In the genomic region with DNA sequence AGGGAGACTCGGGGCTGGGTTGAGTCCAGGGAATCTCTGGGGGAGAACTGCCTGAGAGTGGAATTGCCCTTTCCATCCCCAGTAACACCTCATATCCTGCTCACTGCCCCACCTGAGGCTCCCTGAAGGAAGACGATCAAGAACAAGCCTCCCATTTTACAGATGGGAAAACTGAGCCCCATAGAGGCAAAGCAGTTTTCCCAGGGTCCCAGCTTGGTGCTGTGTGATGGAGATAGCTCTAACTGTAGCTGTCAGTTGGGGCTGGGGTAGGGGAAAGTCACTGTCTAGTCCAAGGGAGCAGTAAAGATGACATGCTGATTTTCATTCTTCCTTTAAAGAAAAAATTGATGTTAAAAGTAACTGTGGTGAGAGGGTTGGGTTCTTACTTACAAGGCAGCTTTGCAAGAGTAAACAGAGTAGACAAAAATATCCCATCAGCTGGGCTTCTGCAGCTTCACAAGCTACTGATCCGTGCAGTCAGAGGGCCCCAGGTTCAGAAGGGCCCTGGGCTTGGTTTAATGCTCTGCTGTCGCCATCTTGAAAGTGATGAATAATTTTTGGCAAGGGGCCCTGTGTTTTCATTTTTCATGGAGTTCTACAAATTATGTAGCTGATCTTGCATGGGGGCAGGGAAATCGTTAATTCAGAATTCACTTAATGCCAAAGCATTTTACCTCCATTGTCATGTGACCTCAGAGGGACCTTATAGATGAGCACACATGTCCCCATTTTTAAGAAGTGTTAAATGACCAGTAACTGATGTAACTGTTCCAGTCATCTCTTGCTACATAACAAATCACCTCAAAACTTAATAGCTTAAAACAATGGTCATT, we compare ENCODE assay signal across 10 cellular contexts. TPM values are rescaled to one million over a fixed set of nuclear protein-coding genes. Genes with fewer than 3 reads are reported as not detected.
DNase-seq lines count a peak whose midpoint lies in the region; ATAC-seq and TF ChIP-seq lines count a peak whose summit lies in the region.
"Had no signal": no experiment of that assay in that cellular context is flagged by ENCODE, and none has a peak within 500 bp of the region (broad histone marks: within the 10 kb centered on the region; RNA-seq: fewer than 3 reads in every experiment).

No MANE protein-coding gene starts in this region.

- H3K27ac Mint-ChIP-seq in CD8-positive, alpha-beta memory T cell: peak overlapping the region; percentile 89 to 99 (median 98)
- peak overlapping the region; percentile 99 for H3K27ac Mint-ChIP-seq in activated naive CD8-positive, alpha-beta T cell treated with anti-CD3 and anti-CD28 coated beads, Interleukin-2, amount 10 ng/mL, durations not matched to agents 7 days and 5 days
- H3K27ac Mint-ChIP-seq in natural killer cell: peak overlapping the region; percentile 98

- no peaks in the 10 kb centered on the region for H3K27me3 Mint-ChIP-seq in CD8-positive, alpha-beta memory T cell
- H3K27me3 Mint-ChIP-seq in activated naive CD8-positive, alpha-beta T cell treated with anti-CD3 and anti-CD28 coated beads, Interleukin-2, amount 10 ng/mL, durations not matched to agents 7 days and 5 days: no peaks in the 10 kb centered on the region
- H3K27me3 Mint-ChIP-seq in natural killer cell (ENCODE audit: low read depth in 2 of 2): no peaks in the 10 kb centered on the region

- H3K4me3 ChIP-seq in CD8-positive, alpha-beta memory T cell (ENCODE audit: low read length): peak overlapping the region; percentile 10

- H3K4me1 Mint-ChIP-seq in CD8-positive, alpha-beta memory T cell: peaks cover 73 to 88% (median 78%) of the 10 kb centered on the region in 3 donors
- peaks cover 86% of the 10 kb centered on the region for H3K4me1 Mint-ChIP-seq in activated naive CD8-positive, alpha-beta T cell treated with anti-CD3 and anti-CD28 coated beads, Interleukin-2, amount 10 ng/mL, durations not matched to agents 7 days and 5 days
- peaks cover 64 to 73% of the 10 kb centered on the region in 2 donors for H3K4me1 Mint-ChIP-seq in natural killer cell

- H3K4me3 Mint-ChIP-seq in CD8-positive, alpha-beta memory T cell: peak overlapping the region in 6 of 7 donors; percentile 20 to 76 (median 56)
- peak overlapping the region; percentile 82 for H3K4me3 Mint-ChIP-seq in activated naive CD8-positive, alpha-beta T cell treated with anti-CD3 and anti-CD28 coated beads, Interleukin-2, amount 10 ng/mL, durations not matched to agents 7 days and 5 days
- H3K4me3 Mint-ChIP-seq in natural killer cell: peak overlapping the region; percentile 76

- no peak for DNase-seq in CD8-positive, alpha-beta memory T cell
- no peak for DNase-seq in activated naive CD8-positive, alpha-beta T cell treated with anti-CD3 and anti-CD28 coated beads, Interleukin-2, amount 10 ng/mL, durations not matched to agents 7 days and 5 days
- DNase-seq in natural killer cell (no peak), NCI-H526 treated with DMSO at 0.1 percent for 48 hours (lab: John Stamatoyannopoulos, UW) (no peak), middle frontal gyrus (ENCODE audit: extremely low spot score, low spot score) (no peak), CD1c-positive myeloid dendritic cell (ENCODE audit: extremely low spot score) (no peak)
- DNase-seq: DMS53, NCI-H1436 treated with DMSO at 0.1 percent for 48 hours had no signal

- ATAC-seq in GM18868 (IDR thresholded peaks at IDR 0.05; ENCODE audit: unreplicated experiment) (peak; percentile 29), natural killer cell (no peak), GM19351 (IDR thresholded peaks at IDR 0.05; ENCODE audit: unreplicated experiment) (no peak)
- ATAC-seq in activated naive CD8-positive, alpha-beta T cell treated with anti-CD3 and anti-CD28 coated beads, Interleukin-2, amount 10 ng/mL, durations not matched to agents 7 days and 5 days (ENCODE audit: low read depth): no peak

- peaks cover 84% of the 10 kb centered on the region for H3K4me1 ChIP-seq in CD8-positive, alpha-beta memory T cell (ENCODE audit: insufficient read depth, low read length)

- no peaks in the 10 kb centered on the region for H3K9me3 ChIP-seq in CD8-positive, alpha-beta memory T cell (ENCODE audit: low read length)

- POLR2A ChIA-PET in CD8-positive, alpha-beta memory T cell (lab: Charles Lee): interaction anchor here (0.6 to 3.1 kb wide), 10 partner anchors 11 to 81 kb away, joined by 3 to 38 read pairs (median 6); no protein-coding TSS in a partner anchor
- POLR2A ChIA-PET in activated naive CD8-positive, alpha-beta T cell treated with anti-CD3 and anti-CD28 coated beads, Interleukin-2, amount 10 ng/mL, durations not matched to agents 7 days and 5 days (lab: Charles Lee): interaction anchor here (1.6 to 7.2 kb wide), 8 partner anchors 8 to 29 kb away, joined by 4 to 108 read pairs (median 20); partner anchors contain the start of gene TNFRSF1B

- no peaks in the 10 kb centered on the region for H3K36me3 Mint-ChIP-seq in CD8-positive, alpha-beta memory T cell
- H3K36me3 Mint-ChIP-seq in activated naive CD8-positive, alpha-beta T cell treated with anti-CD3 and anti-CD28 coated beads, Interleukin-2, amount 10 ng/mL, durations not matched to agents 7 days and 5 days: peaks cover 10% of the 10 kb centered on the region
- H3K36me3 Mint-ChIP-seq in natural killer cell: no peaks in the 10 kb centered on the region

- intact Hi-C loops in natural killer cell (cut with micrococcal nuclease): no loop called here

- no peak for TF ChIP-seq CTCF in natural killer cell (IDR thresholded peaks at IDR 0.05)

- H3K27me3 ChIP-seq in CD8-positive, alpha-beta memory T cell (ENCODE audit: insufficient read depth, low read length, poor library complexity, severe bottlenecking): no peaks in the 10 kb centered on the region

- CTCF ChIA-PET in CD8-positive, alpha-beta memory T cell (lab: Charles Lee): interaction anchor here (1.0 to 5.5 kb wide), 12 partner anchors 8 to 94 kb away, joined by 3 to 41 read pairs (median 6); no protein-coding TSS in a partner anchor

- H3K9me3 Mint-ChIP-seq in CD8-positive, alpha-beta memory T cell: no peaks in the 10 kb centered on the region
- peaks cover 1% of the 10 kb centered on the region for H3K9me3 Mint-ChIP-seq in activated naive CD8-positive, alpha-beta T cell treated with anti-CD3 and anti-CD28 coated beads, Interleukin-2, amount 10 ng/mL, durations not matched to agents 7 days and 5 days
- peaks cover 0 to 2% of the 10 kb centered on the region in 2 donors for H3K9me3 Mint-ChIP-seq in natural killer cell

- H3K27ac ChIP-seq in CD8-positive, alpha-beta memory T cell (ENCODE audit: low read depth, low read length): peak overlapping the region; percentile 32

- H3K36me3 ChIP-seq in CD8-positive, alpha-beta memory T cell (ENCODE audit: insufficient read depth, low read length): no peaks in the 10 kb centered on the region

RNA-seq across cellular contexts. Expression of gene TNFRSF1B, which starts 17.6 kb away (rescaled TPM):
- 100 to 1,000 TPM; 169 to 174 TPM for total RNA-seq in CD8-positive, alpha-beta memory T cell
- polyA plus RNA-seq in CD8-positive, alpha-beta memory T cell: 164 TPM
- 100 to 1,000 TPM; 215 to 246 TPM for total RNA-seq in activated naive CD8-positive, alpha-beta T cell treated with anti-CD3 and anti-CD28 coated beads, Interleukin-2, amount 10 ng/mL, durations not matched to agents 7 days and 5 days
- 100 to 1,000 TPM; 152 to 173 (median 172) TPM for total RNA-seq in natural killer cell
